23 cellular contexts compared by ENCODE assay signal in the genomic region with DNA sequence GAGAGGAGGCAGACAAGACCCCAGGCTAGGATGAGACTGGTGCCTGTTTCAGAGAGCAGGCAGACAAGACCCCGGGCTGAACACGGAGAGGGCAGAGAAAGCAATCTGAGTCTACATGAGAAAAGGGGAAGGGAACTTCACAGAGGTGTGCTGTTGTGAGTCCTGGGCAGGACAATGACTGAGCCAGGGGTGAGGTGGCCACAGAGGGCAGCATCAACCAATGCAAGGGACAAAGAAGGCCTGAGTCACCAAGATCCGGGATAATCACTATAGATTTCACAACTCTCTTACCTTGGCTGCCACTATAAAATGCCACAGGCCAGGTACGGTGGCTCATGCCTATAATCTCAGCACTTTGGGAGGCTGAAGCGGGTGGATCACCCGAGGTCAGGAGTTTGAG.
DNase-seq lines count a peak whose midpoint lies in the region; ATAC-seq, FAIRE-seq and TF ChIP-seq lines count a peak whose summit lies in the region.
"Had no signal": no experiment of that assay in that cellular context is flagged by ENCODE, and none has a peak within 500 bp of the region (broad histone marks: within the 10 kb centered on the region; RNA-seq: fewer than 3 reads in every experiment).

No MANE protein-coding gene starts in this region.

- H3K4me1 Mint-ChIP-seq in HFFc6 (ENCODE audit: low read depth) = peaks cover 10% of the 10 kb centered on the region; the same call in 1 of the 2 replicates
- H3K4me1 Mint-ChIP-seq: activated naive CD8-positive, alpha-beta T cell treated with anti-CD3 and anti-CD28 coated beads, Interleukin-2, amount 10 ng/mL, durations not matched to agents 7 days and 5 days; neural crest cell had no signal

- POLR2A ChIA-PET in HepG2 (lab: Yijun Ruan, JAX) = no interaction called here

- TF ChIP-seq CTCF in bronchial epithelial cell (IDR thresholded peaks at IDR 0.05; ENCODE audit: insufficient read depth, low read length, severe bottlenecking) (peak; percentile 7), HepG2 (CRISPR knock-in tag; IDR thresholded peaks at IDR 0.05) (peak; percentile 65), HFFc6 (IDR thresholded peaks at IDR 0.05) (no peak)

- TF ChIP-seq EP300 in HepG2 (IDR thresholded peaks at IDR 0.05; ENCODE audit: low read depth in 2 of 2, low read length in 2 of 2) (no peak), HepG2 (CRISPR knock-in tag; IDR thresholded peaks at IDR 0.05; ENCODE audit: borderline replicate concordance) (no peak)

- in situ Hi-C loops in HepG2 (cut with HindIII; ENCODE audit: extremely low pct_ligation_motif_present, low pct_unique_long_range_greater_than_20kb) = no loop called here

- BruUV-seq in HepG2 (replicated peaks; lab: Mats Ljungman, UMichigan) = no TSS peak

- no peaks in the 10 kb centered on the region for H4K20me1 ChIP-seq in HepG2 (ENCODE audit: insufficient read depth, low read length)

- H3K27me3 ChIP-seq in bronchial epithelial cell (ENCODE audit: control insufficient read depth, insufficient read depth, low read length) (no peaks in the 10 kb centered on the region), HepG2 (ENCODE audit: control insufficient read depth in 1 of 2, insufficient read depth in 2 of 2, low read length in 2 of 2) (no peaks in the 10 kb centered on the region)

- no peak overlapping the region for H3K4me3 ChIP-seq in bronchial epithelial cell (ENCODE audit: low read depth, low read length)
- no peak overlapping the region for H3K4me3 ChIP-seq in HepG2 (replicated peaks in 1 of 3; ENCODE audit: insufficient read depth in 1 of 3, low read depth in 2 of 3, low read length in 3 of 3)
- H3K4me3 ChIP-seq: coronary artery, prostate gland had no signal

- peak; percentile 73 for TF ChIP-seq RAD21 in HepG2 (CRISPR knock-in tag; IDR thresholded peaks at IDR 0.05)

- H3K9ac ChIP-seq in HepG2 (ENCODE audit: insufficient read depth, low read depth, low read length) = no peak overlapping the region
- H3K9ac ChIP-seq: SK-N-SH had no signal

- TF ChIP-seq POLR2A in HepG2 (IDR thresholded peaks at IDR 0.05; ENCODE audit: insufficient read depth in 1 of 2, low read depth in 2 of 2, low read length in 2 of 2) = no peak

- peak; percentile 87 for ATAC-seq in HepG2

- CTCF ChIA-PET in HepG2 (lab: Yijun Ruan, JAX; ENCODE audit: low intra/inter-chr PET ratio, low total read pairs) = interaction anchor here (1.1 to 1.5 kb wide), 2 partner anchors 153 to 186 kb away, joined by 3 read pairs; no protein-coding TSS in a partner anchor

- H3K36me3 Mint-ChIP-seq in HFFc6 (ENCODE audit: low read depth) = no peaks in the 10 kb centered on the region
- H3K36me3 Mint-ChIP-seq: activated naive CD8-positive, alpha-beta T cell treated with anti-CD3 and anti-CD28 coated beads, Interleukin-2, amount 10 ng/mL, durations not matched to agents 7 days and 5 days had no signal

- WGBS in HepG2 (ENCODE audit: low lambda C conversion rate) = 71% methylated on average over 6 of the region's 6 CpGs

- H3K4me1 ChIP-seq in HepG2 (ENCODE audit: insufficient read depth, low read length) = peaks cover 7% of the 10 kb centered on the region
- H3K4me1 ChIP-seq: prostate gland had no signal

- no peak overlapping the region for H3K4me3 Mint-ChIP-seq in HFFc6
- H3K4me3 Mint-ChIP-seq: activated naive CD8-positive, alpha-beta T cell treated with anti-CD3 and anti-CD28 coated beads, Interleukin-2, amount 10 ng/mL, durations not matched to agents 7 days and 5 days; activated T-helper 1 cell treated with anti-CD3 and anti-CD28 coated beads, Interleukin-12 subunit alpha, Interleukin-12 subunit beta, Interleukin-2, Interleukin-4 antibody, amounts not matched to agents 30 ng/mL and 10 ng/mL and 1 ng/mL, durations not matched to agents 14 hours and 24 hours and 36 hours; neural crest cell had no signal

- no peaks in the 10 kb centered on the region; the same call in 1 of the 2 replicates for H3K27me3 Mint-ChIP-seq in HFFc6 (ENCODE audit: insufficient read depth)
- H3K27me3 Mint-ChIP-seq: activated naive CD8-positive, alpha-beta T cell treated with anti-CD3 and anti-CD28 coated beads, Interleukin-2, amount 10 ng/mL, durations not matched to agents 7 days and 5 days had no signal

- H3K79me2 ChIP-seq in HepG2 (ENCODE audit: insufficient read depth, low read length) = no peaks in the 10 kb centered on the region

- H3K27ac ChIP-seq in HepG2 (ENCODE audit: extremely low read length, insufficient read depth, low read length) = no peak overlapping the region
- H3K27ac ChIP-seq: coronary artery, prostate gland had no signal

- intact Hi-C loops in HepG2 (cut with micrococcal nuclease; ENCODE audit: unreplicated experiment) = loop anchor here (1.0 kb wide), 2 partner anchors 181 to 184 kb away; no protein-coding TSS in a partner anchor

- no peak overlapping the region; the same call in 1 of the 2 replicates for H3K27ac Mint-ChIP-seq in HFFc6
- H3K27ac Mint-ChIP-seq: activated T-helper 1 cell treated with anti-CD3 and anti-CD28 coated beads, Interleukin-12 subunit alpha, Interleukin-12 subunit beta, Interleukin-2, Interleukin-4 antibody, amounts not matched to agents 30 ng/mL and 10 ng/mL and 1 ng/mL, durations not matched to agents 14 hours and 24 hours and 36 hours had no signal

- H3K36me3 ChIP-seq in bronchial epithelial cell (ENCODE audit: control insufficient read depth, insufficient read depth, low read length) (no peaks in the 10 kb centered on the region), HepG2 (replicated peaks in 1 of 2; ENCODE audit: control insufficient read depth in 1 of 2, insufficient read depth in 2 of 2, low read length in 2 of 2) (no peaks in the 10 kb centered on the region)
- H3K36me3 ChIP-seq: prostate gland had no signal

- H3K9me3 ChIP-seq in HepG2 (ENCODE audit: low read length) = no peaks in the 10 kb centered on the region
- H3K9me3 ChIP-seq: prostate gland, SK-N-SH had no signal

- H3K9me3 Mint-ChIP-seq in HFFc6 = no peaks in the 10 kb centered on the region
- H3K9me3 Mint-ChIP-seq: activated naive CD8-positive, alpha-beta T cell treated with anti-CD3 and anti-CD28 coated beads, Interleukin-2, amount 10 ng/mL, durations not matched to agents 7 days and 5 days; activated T-helper 1 cell treated with anti-CD3 and anti-CD28 coated beads, Interleukin-12 subunit alpha, Interleukin-12 subunit beta, Interleukin-2, Interleukin-4 antibody, amounts not matched to agents 30 ng/mL and 10 ng/mL and 1 ng/mL, durations not matched to agents 14 hours and 24 hours and 36 hours; neural crest cell had no signal

- DNase-seq in ELR (ENCODE audit: low read depth) (peak; percentile 36), LoVo (ENCODE audit: low spot score) (peak; percentile 35), bronchial epithelial cell (ENCODE audit: low read depth) (peak; percentile 54), HepG2 (ENCODE audit: low spot score) (peak; percentile 41), NCI-H446 treated with DMSO at 0.1 percent for 48 hours (lab: John Stamatoyannopoulos, UW) (no peak), NAMALWA (ENCODE audit: low spot score) (no peak), HFFc6 (no peak), AG08395 (ENCODE audit: low spot score) (no peak)
- DNase-seq: activated CD4-positive, alpha-beta T cell treated with anti-CD3 and anti-CD28 coated beads for 1 hour; activated naive CD8-positive, alpha-beta T cell treated with anti-CD3 and anti-CD28 coated beads, Interleukin-2, amount 10 ng/mL, durations not matched to agents 7 days and 5 days; C1 segment of cervical spinal cord; foreskin fibroblast; GF-D8; midbrain; NCI-H1694; NCI-H774; SK-N-SH; T1000 had no signal

- FAIRE-seq in bronchial epithelial cell (lab: Jason Lieb, UNC) (no peak), HepG2 (lab: Jason Lieb, UNC) (no peak)
- FAIRE-seq: urothelium cell line had no signal

- no peak overlapping the region for H2AFZ ChIP-seq in HepG2 (ENCODE audit: low read length)

- H3K4me2 ChIP-seq in HepG2 (ENCODE audit: low read depth, low read length) = no peak overlapping the region
- H3K4me2 ChIP-seq: SK-N-SH had no signal

TF ChIP-seq in HepG2, 621 proteins besides CTCF, POLR2A, EP300 and RAD21 (continues in another document):
- no peak for TF ChIP-seq HOXD1 (CRISPR knock-in tag; IDR thresholded peaks at IDR 0.05)
- no peak for TF ChIP-seq FOSL1 (CRISPR knock-in tag; IDR thresholded peaks at IDR 0.05; ENCODE audit: borderline replicate concordance)
- TF ChIP-seq, protein P1, sequence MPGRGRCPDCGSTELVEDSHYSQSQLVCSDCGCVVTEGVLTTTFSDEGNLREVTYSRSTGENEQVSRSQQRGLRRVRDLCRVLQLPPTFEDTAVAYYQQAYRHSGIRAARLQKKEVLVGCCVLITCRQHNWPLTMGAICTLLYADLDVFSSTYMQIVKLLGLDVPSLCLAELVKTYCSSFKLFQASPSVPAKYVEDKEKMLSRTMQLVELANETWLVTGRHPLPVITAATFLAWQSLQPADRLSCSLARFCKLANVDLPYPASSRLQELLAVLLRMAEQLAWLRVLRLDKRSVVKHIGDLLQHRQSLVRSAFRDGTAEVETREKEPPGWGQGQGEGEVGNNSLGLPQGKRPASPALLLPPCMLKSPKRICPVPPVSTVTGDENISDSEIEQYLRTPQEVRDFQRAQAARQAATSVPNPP (CRISPR knock-in tag; IDR thresholded peaks at IDR 0.05) = no peak
- no peak for TF ChIP-seq ZNF776 (CRISPR knock-in tag; IDR thresholded peaks at IDR 0.05)
- no peak for TF ChIP-seq ZNF792 (CRISPR knock-in tag; IDR thresholded peaks at IDR 0.05)
- TF ChIP-seq, protein P2, sequence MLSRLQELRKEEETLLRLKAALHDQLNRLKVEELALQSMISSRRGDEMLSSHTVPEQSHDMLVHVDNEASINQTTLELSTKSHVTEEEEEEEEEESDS (CRISPR knock-in tag; IDR thresholded peaks at IDR 0.05; ENCODE audit: borderline replicate concordance) = no peak
- peak; percentile 27; the same call in 1 of the 2 replicates for TF ChIP-seq SAP130 (CRISPR knock-in tag; IDR thresholded peaks at IDR 0.05; ENCODE audit: low read depth)
- TF ChIP-seq KDM4B (CRISPR knock-in tag; IDR thresholded peaks at IDR 0.05) = no peak
- no peak for TF ChIP-seq KDM5A (IDR thresholded peaks at IDR 0.05; ENCODE audit: borderline replicate concordance, low read length)
- no peak for TF ChIP-seq ZNF670 (CRISPR knock-in tag; IDR thresholded peaks at IDR 0.05; ENCODE audit: borderline replicate concordance)
- TF ChIP-seq SIN3B (IDR thresholded peaks at IDR 0.05; ENCODE audit: low read length) = no peak
- TF ChIP-seq PAX8 (CRISPR knock-in tag; IDR thresholded peaks at IDR 0.05; ENCODE audit: borderline replicate concordance) = no peak
- no peak for TF ChIP-seq ZNF672 (CRISPR knock-in tag; IDR thresholded peaks at IDR 0.05)
- no peak for TF ChIP-seq GABPA (IDR thresholded peaks at IDR 0.05; ENCODE audit: low read depth, low read length)
- TF ChIP-seq GABPA (CRISPR knock-in tag; IDR thresholded peaks at IDR 0.05; ENCODE audit: low read depth) = no peak
- no peak for TF ChIP-seq ZNF501 (CRISPR knock-in tag; IDR thresholded peaks at IDR 0.05)
- TF ChIP-seq HNRNPLL (IDR thresholded peaks at IDR 0.05; ENCODE audit: low read depth, low read length, poor library complexity, severe bottlenecking) = no peak
- TF ChIP-seq SP1 (IDR thresholded peaks at IDR 0.05) = no peak
- TF ChIP-seq SP1 (CRISPR knock-in tag; IDR thresholded peaks at IDR 0.05) = no peak
- TF ChIP-seq ZNF138 (CRISPR knock-in tag; IDR thresholded peaks at IDR 0.05; ENCODE audit: low read depth) = no peak

Comparison
In these comparisons a context has a peak if more than half of its experiments do, and no peak if none do; other contexts are left out.
1. DNase-seq: peak in ELR (single experiment), LoVo (single experiment), bronchial epithelial cell (single experiment) and HepG2 (single experiment); none in NCI-H446 treated with DMSO at 0.1 percent for 48 hours (single experiment), NAMALWA (single experiment), HFFc6 (single experiment) and AG08395 (single experiment).